8 cellular contexts compared by ENCODE assay signal in the genomic region with DNA sequence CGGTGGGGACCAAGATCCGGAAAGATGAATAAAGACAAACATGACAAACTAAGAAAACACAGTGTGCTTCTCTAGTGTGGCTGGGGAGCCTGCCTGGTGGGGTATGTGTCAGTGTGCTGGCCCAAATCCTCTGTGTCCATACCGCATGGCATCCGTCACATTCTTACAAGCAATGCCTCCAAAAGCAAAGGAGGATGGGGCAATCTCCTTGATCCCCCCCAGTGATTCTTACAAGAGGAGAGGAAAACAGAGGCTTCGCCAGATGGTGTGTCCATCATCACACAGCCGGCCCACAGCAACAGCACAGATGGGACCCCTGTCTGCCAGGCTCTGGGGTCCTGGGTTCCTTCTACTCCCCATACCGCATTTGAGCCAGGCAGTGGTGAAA. TPM values are rescaled to one million over a fixed set of nuclear protein-coding genes. Genes with fewer than 3 reads are reported as not detected.
DNase-seq lines count a peak whose midpoint lies in the region; ATAC-seq and TF ChIP-seq lines count a peak whose summit lies in the region.

No MANE protein-coding gene starts in this region.

- H2AFZ ChIP-seq in OCI-LY3 (ENCODE audit: low read depth, low read length), result no peak overlapping the region

- H3K79me2 ChIP-seq in OCI-LY3 (ENCODE audit: low read length), result no peaks in the 10 kb centered on the region

- no peaks in the 10 kb centered on the region for H3K36me3 ChIP-seq in CD4-positive, CD25-positive, alpha-beta regulatory T cell (ENCODE audit: control insufficient read depth, insufficient read depth, low read length)
- H3K36me3 ChIP-seq in OCI-LY3 (replicated peaks; ENCODE audit: low read depth, low read length), result no peaks in the 10 kb centered on the region

- H3K4me1 Mint-ChIP-seq in CD4-positive, CD25-positive, alpha-beta regulatory T cell, result peaks cover 0 to 28% (median 10%) of the 10 kb centered on the region in 4 donors
- peaks cover 4% of the 10 kb centered on the region for H3K4me1 Mint-ChIP-seq in endothelial cell (ENCODE audit: unreplicated experiment)

- H3K9me3 ChIP-seq in CD4-positive, CD25-positive, alpha-beta regulatory T cell (ENCODE audit: control insufficient read depth in 2 of 2, low read length in 2 of 2), result no peaks in the 10 kb centered on the region
- H3K9me3 ChIP-seq in OCI-LY3 (ENCODE audit: insufficient read depth, low read length), result no peaks in the 10 kb centered on the region

- TF ChIP-seq CTCF in OCI-LY3 (IDR thresholded peaks at IDR 0.05; ENCODE audit: low read depth, low read length) (no peak), endothelial cell (IDR thresholded peaks at IDR 0.05; ENCODE audit: unreplicated experiment) (no peak), omental fat pad (IDR thresholded peaks at IDR 0.05) (no peak)

- no peak for ATAC-seq in CD4-positive, CD25-positive, alpha-beta regulatory T cell (ENCODE audit: low read depth in 2 of 2)
- ATAC-seq in omental fat pad (ENCODE audit: low FRiP score), result peak; percentile 39

- intact Hi-C loops in posterior cingulate gyrus (cut with DNase I), result no loop called here

- peak overlapping the region; percentile 43 to 89 (median 66) for H3K4me3 Mint-ChIP-seq in CD4-positive, CD25-positive, alpha-beta regulatory T cell
- peak overlapping the region; percentile 82 for H3K4me3 Mint-ChIP-seq in endothelial cell (ENCODE audit: unreplicated experiment)

- no peak overlapping the region for H3K27ac ChIP-seq in CD4-positive, CD25-positive, alpha-beta regulatory T cell (ENCODE audit: insufficient read depth, low read length, poor library complexity, severe bottlenecking)
- H3K27ac ChIP-seq in OCI-LY3 (ENCODE audit: low read length), result no peak overlapping the region

- peaks cover 5% of the 10 kb centered on the region for H3K27me3 Mint-ChIP-seq in CD4-positive, CD25-positive, alpha-beta regulatory T cell
- no peaks in the 10 kb centered on the region for H3K27me3 Mint-ChIP-seq in endothelial cell (ENCODE audit: unreplicated experiment)

- DNase-seq in CD4-positive, CD25-positive, alpha-beta regulatory T cell, result no peak
- no peak for DNase-seq in endothelial cell (ENCODE audit: low spot score)
- no peak for DNase-seq in omental fat pad (ENCODE audit: low spot score)
- DNase-seq in nucleus accumbens (lab: John Stamatoyannopoulos, UW), result no peak
- DNase-seq in posterior cingulate gyrus, result no peak
- DNase-seq in CD1c-positive myeloid dendritic cell (ENCODE audit: extremely low spot score), result no peak
- DNase-seq in iPS-NIHi7 (ENCODE audit: extremely low spot score), result no peak

- no peaks in the 10 kb centered on the region for H3K27me3 ChIP-seq in CD4-positive, CD25-positive, alpha-beta regulatory T cell (ENCODE audit: control insufficient read depth, insufficient read depth, low read length)
- no peaks in the 10 kb centered on the region for H3K27me3 ChIP-seq in OCI-LY3 (ENCODE audit: low read depth, low read length)

- peaks cover 31% of the 10 kb centered on the region for H3K4me1 ChIP-seq in CD4-positive, CD25-positive, alpha-beta regulatory T cell (ENCODE audit: control insufficient read depth, insufficient read depth, low read length, poor library complexity, severe bottlenecking)
- peaks cover 16% of the 10 kb centered on the region for H3K4me1 ChIP-seq in OCI-LY3 (ENCODE audit: low read length)

- H3K4me3 ChIP-seq in CD4-positive, CD25-positive, alpha-beta regulatory T cell (ENCODE audit: low read depth, low read length), result no peak overlapping the region
- H3K4me3 ChIP-seq in OCI-LY3 (ENCODE audit: low read length), result peak overlapping the region; percentile 87

- peak overlapping the region; percentile 98 for H3K4me2 ChIP-seq in OCI-LY3 (ENCODE audit: low read length)

- H3K9me3 Mint-ChIP-seq in CD4-positive, CD25-positive, alpha-beta regulatory T cell, result peaks cover 0 to 2% (median 0%) of the 10 kb centered on the region in 7 donors
- no peaks in the 10 kb centered on the region for H3K9me3 Mint-ChIP-seq in endothelial cell (ENCODE audit: unreplicated experiment)

- H3K27ac Mint-ChIP-seq in CD4-positive, CD25-positive, alpha-beta regulatory T cell, result peak overlapping the region in 1 of 3 donors; percentile 71
- H3K27ac Mint-ChIP-seq in endothelial cell (ENCODE audit: unreplicated experiment), result no peak overlapping the region

- H3K9ac ChIP-seq in OCI-LY3 (ENCODE audit: low read length), result peak overlapping the region; percentile 22; the same call in 1 of the 2 replicates

- no peaks in the 10 kb centered on the region for H4K20me1 ChIP-seq in OCI-LY3 (ENCODE audit: insufficient read depth, low read length)

- no peaks in the 10 kb centered on the region for H3K36me3 Mint-ChIP-seq in CD4-positive, CD25-positive, alpha-beta regulatory T cell
- peaks cover 8% of the 10 kb centered on the region for H3K36me3 Mint-ChIP-seq in endothelial cell (ENCODE audit: low read depth, unreplicated experiment)

RNA-seq across cellular contexts. Expression of a gene that starts 0.6 kb away (rescaled TPM):
- total RNA-seq in CD4-positive, CD25-positive, alpha-beta regulatory T cell, result 1.1 TPM
- 1 to 10 TPM; 5.6 to 9.5 (median 7.5) TPM for polyA plus RNA-seq in CD4-positive, CD25-positive, alpha-beta regulatory T cell
- 17.5 TPM for total RNA-seq in endothelial cell (ENCODE audit: unreplicated experiment)
- 10 to 100 TPM; 53.4 to 97.6 (median 58.2) TPM for total RNA-seq in omental fat pad

RNA-seq across cellular contexts. Expression of a gene that starts 13.7 kb away (rescaled TPM):
- total RNA-seq in CD4-positive, CD25-positive, alpha-beta regulatory T cell, result 4.3 TPM
- under 1 TPM in 3 of 4 donors, not detected in 1; 0.31 to 0.33 (median 0.32) TPM for polyA plus RNA-seq in CD4-positive, CD25-positive, alpha-beta regulatory T cell
- 0.74 TPM for total RNA-seq in endothelial cell (ENCODE audit: unreplicated experiment)
- total RNA-seq in omental fat pad, result 10 to 100 TPM in 2 of 4 donors, 1 to 10 TPM in 2; 7.7 to 13.8 (median 10.3) TPM

RNA-seq across cellular contexts. Expression of a gene that starts 17.3 kb away (rescaled TPM):
- 24.6 TPM for total RNA-seq in CD4-positive, CD25-positive, alpha-beta regulatory T cell
- polyA plus RNA-seq in CD4-positive, CD25-positive, alpha-beta regulatory T cell, result 10 to 100 TPM; 20.5 to 26.5 (median 23.9) TPM
- total RNA-seq in endothelial cell (ENCODE audit: unreplicated experiment), result 30.7 TPM
- total RNA-seq in omental fat pad, result 10 to 100 TPM; 26.8 to 52.3 (median 38.4) TPM

RNA-seq across cellular contexts. Expression of a gene that starts 25.9 kb away (rescaled TPM):
- total RNA-seq in CD4-positive, CD25-positive, alpha-beta regulatory T cell, result 17.7 TPM
- polyA plus RNA-seq in CD4-positive, CD25-positive, alpha-beta regulatory T cell, result 10 to 100 TPM; 52.6 to 70.8 (median 58.3) TPM
- total RNA-seq in endothelial cell (ENCODE audit: unreplicated experiment), result 26.6 TPM
- 10 to 100 TPM; 50.4 to 91.0 (median 75.6) TPM for total RNA-seq in omental fat pad

RNA-seq across cellular contexts. Expression of a gene that starts 35.9 kb away (rescaled TPM):
- total RNA-seq in CD4-positive, CD25-positive, alpha-beta regulatory T cell, result 4.7 TPM
- 1 to 10 TPM; 3.0 to 4.3 (median 4.2) TPM for polyA plus RNA-seq in CD4-positive, CD25-positive, alpha-beta regulatory T cell
- 1.9 TPM for total RNA-seq in endothelial cell (ENCODE audit: unreplicated experiment)
- total RNA-seq in omental fat pad, result 1 to 10 TPM; 1.1 to 2.8 (median 1.3) TPM
